ENCODE assay signal across 9 cellular contexts in the genomic region with DNA sequence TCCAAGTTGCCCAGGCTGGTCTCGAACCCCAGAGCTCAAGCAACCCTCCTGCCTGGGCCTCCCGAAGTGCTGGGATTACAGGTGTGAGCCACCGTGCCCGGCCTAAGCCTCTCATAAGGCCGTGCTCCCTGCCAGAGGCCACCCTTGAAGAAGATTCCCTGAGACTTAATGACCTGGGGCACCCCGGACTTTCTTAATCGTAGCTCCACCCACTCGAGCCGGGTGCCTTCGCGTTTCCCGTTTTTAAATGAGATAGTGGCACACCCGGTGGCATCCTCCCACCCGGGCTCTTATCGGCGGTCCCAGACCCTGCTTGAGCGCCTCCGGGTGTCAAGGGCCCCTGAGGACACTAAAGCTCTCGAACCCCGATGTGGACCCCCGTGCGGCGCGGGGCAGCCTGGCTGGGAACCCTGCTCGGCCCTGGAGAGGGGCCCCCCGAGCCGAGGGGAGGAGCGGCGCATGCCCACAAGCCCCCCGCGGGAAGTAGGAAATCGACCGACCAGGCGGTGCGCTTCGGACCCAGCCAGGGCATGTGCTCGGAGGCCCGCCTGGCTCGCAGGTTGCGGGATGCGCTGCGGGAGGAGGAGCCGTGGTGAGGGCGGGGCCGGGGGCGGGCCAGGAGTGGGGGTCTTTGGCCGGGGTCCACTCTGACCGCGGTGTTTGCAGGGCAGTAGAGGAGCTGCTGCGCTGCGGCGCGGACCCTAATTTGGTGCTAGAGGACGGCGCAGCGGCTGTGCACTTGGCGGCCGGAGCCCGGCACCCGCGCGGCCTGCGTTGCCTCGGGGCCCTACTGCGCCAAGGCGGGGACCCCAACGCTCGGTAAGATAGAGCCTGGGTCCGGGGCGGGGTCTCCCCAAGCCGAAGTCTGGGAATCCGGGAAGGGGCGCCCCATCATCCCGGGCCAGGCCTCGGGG. TPM values are rescaled to one million over a fixed set of nuclear protein-coding genes. Genes with fewer than 3 reads are reported as not detected.
A peak's percentile ranks its signal among the peaks of the same experiment; 100 is the strongest.
DNase-seq lines count a peak whose midpoint lies in the region; ATAC-seq and TF ChIP-seq lines count a peak whose summit lies in the region.
"Had no signal": no experiment of that assay in that cellular context is flagged by ENCODE, and none has a peak within 500 bp of the region (broad histone marks: within the 10 kb centered on the region; RNA-seq: fewer than 3 reads in every experiment).

TSS of gene ANKLE1 (plus strand) at position 511 of the 914 bp plus-strand sequence. CDS start at position 531, 20 bp downstream.

- intact Hi-C loops in activated T-helper 1 cell treated with anti-CD3 and anti-CD28 coated beads, Interleukin-12 subunit alpha, Interleukin-12 subunit beta, Interleukin-2, Interleukin-4 antibody, amounts not matched to agents 30 ng/mL and 10 ng/mL and 1 ng/mL, durations not matched to agents 14 hours and 24 hours and 36 hours (cut with micrococcal nuclease): loop anchor here (1.0 to 5.0 kb wide), 7 partner anchors 11 to 510 kb away; partner anchors contain the start of genes ABHD8 and OCEL1
- intact Hi-C loops in heart right ventricle (cut with DNase I): loop anchor here (1.0 to 10.0 kb wide), 12 partner anchors 21 to 507 kb away; partner anchors contain the start of gene USE1 (in 1 of the 10)
- intact Hi-C loops in gastrocnemius medialis (cut with DNase I; ENCODE audit: low total_unique reads): loop anchor here (1.0 kb wide), 3 partner anchors 20 to 214 kb away; no protein-coding TSS in a partner anchor

- peak; percentile 55 for TF ChIP-seq POLR2A in NB4 (IDR thresholded peaks at IDR 0.05; ENCODE audit: extremely low read depth, insufficient read length)
- no peak for TF ChIP-seq POLR2A in gastrocnemius medialis (IDR thresholded peaks at IDR 0.05)

- no peak within 1 kb of the TSS for H3K27ac ChIP-seq in heart right ventricle
- no peak within 1 kb of the TSS for H3K27ac ChIP-seq in gastrocnemius medialis
- H3K27ac ChIP-seq: epithelial cell of prostate had no signal

- DNase-seq in activated T-cell treated with anti-CD3 and anti-CD28 coated beads for 48 hours (ENCODE audit: low read depth) (peak; percentile 53), NB4 (ENCODE audit: low read depth) (peak; percentile 89), heart right ventricle (peak in 1 of 2 donors; percentile 29), gastrocnemius medialis (no peak)
- DNase-seq in activated T-cell treated with anti-CD3 and anti-CD28 coated beads, Interleukin-2, amount 50 U/mL, for 1 hour: no peak
- peak; percentile 12 for DNase-seq in activated T-helper 1 cell treated with anti-CD3 and anti-CD28 coated beads, Interleukin-12 subunit alpha, Interleukin-12 subunit beta, Interleukin-2, Interleukin-4 antibody, amounts not matched to agents 30 ng/mL and 10 ng/mL and 1 ng/mL, durations not matched to agents 14 hours and 24 hours and 36 hours (ENCODE audit: low spot score)
- DNase-seq in NK-92 treated with Interleukin-12 subunit alpha and Interleukin-12 subunit beta, amount 100 ng/mL, for 24 hours (lab: John Stamatoyannopoulos, UW): no peak

- H3K9me3 ChIP-seq in heart right ventricle (no peaks in the 10 kb centered on the region), gastrocnemius medialis (no peaks in the 10 kb centered on the region)

- TF ChIP-seq CTCF in NB4 (IDR thresholded peaks at IDR 0.05; ENCODE audit: low read depth, low read length) (no peak), heart right ventricle (IDR thresholded peaks at IDR 0.05) (no peak), gastrocnemius medialis (IDR thresholded peaks at IDR 0.05 in 4 of 5, conservative IDR thresholded peaks at IDR 0.05 in 1 of 5) (no peak)

- peaks cover 11 to 21% (median 16%) of the 10 kb centered on the region in 7 donors for H3K27me3 ChIP-seq in heart right ventricle
- peaks cover 16% of the 10 kb centered on the region in 3 donors for H3K27me3 ChIP-seq in gastrocnemius medialis

- peaks cover 4% of the 10 kb centered on the region for H3K4me1 Mint-ChIP-seq in activated T-helper 1 cell treated with anti-CD3 and anti-CD28 coated beads, Interleukin-12 subunit alpha, Interleukin-12 subunit beta, Interleukin-2, Interleukin-4 antibody, amounts not matched to agents 30 ng/mL and 10 ng/mL and 1 ng/mL, durations not matched to agents 14 hours and 24 hours and 36 hours (ENCODE audit: low read depth)

- WGBS in heart right ventricle, 2 donors: 9% methylated on average over 69 to 75 of the region's 75 CpGs

- H3K27ac Mint-ChIP-seq in activated T-helper 1 cell treated with anti-CD3 and anti-CD28 coated beads, Interleukin-12 subunit alpha, Interleukin-12 subunit beta, Interleukin-2, Interleukin-4 antibody, amounts not matched to agents 30 ng/mL and 10 ng/mL and 1 ng/mL, durations not matched to agents 14 hours and 24 hours and 36 hours: peak within 1 kb of the TSS; percentile 58

- peaks cover 13 to 19% (median 16%) of the 10 kb centered on the region in 9 donors for H3K4me1 ChIP-seq in heart right ventricle
- H3K4me1 ChIP-seq in gastrocnemius medialis: peaks cover 4 to 11% of the 10 kb centered on the region in 2 donors

- H3K36me3 ChIP-seq in heart right ventricle (peaks cover 0 to 30% (median 10%) of the 10 kb centered on the region in 9 donors), gastrocnemius medialis (peaks cover 0 to 16% of the 10 kb centered on the region in 2 donors)

- no peaks in the 10 kb centered on the region for H3K9me3 Mint-ChIP-seq in activated T-helper 1 cell treated with anti-CD3 and anti-CD28 coated beads, Interleukin-12 subunit alpha, Interleukin-12 subunit beta, Interleukin-2, Interleukin-4 antibody, amounts not matched to agents 30 ng/mL and 10 ng/mL and 1 ng/mL, durations not matched to agents 14 hours and 24 hours and 36 hours

- no peaks in the 10 kb centered on the region for H3K27me3 Mint-ChIP-seq in activated T-helper 1 cell treated with anti-CD3 and anti-CD28 coated beads, Interleukin-12 subunit alpha, Interleukin-12 subunit beta, Interleukin-2, Interleukin-4 antibody, amounts not matched to agents 30 ng/mL and 10 ng/mL and 1 ng/mL, durations not matched to agents 14 hours and 24 hours and 36 hours (ENCODE audit: insufficient read depth)

- H3K4me3 Mint-ChIP-seq in activated T-helper 1 cell treated with anti-CD3 and anti-CD28 coated beads, Interleukin-12 subunit alpha, Interleukin-12 subunit beta, Interleukin-2, Interleukin-4 antibody, amounts not matched to agents 30 ng/mL and 10 ng/mL and 1 ng/mL, durations not matched to agents 14 hours and 24 hours and 36 hours: peak within 1 kb of the TSS; percentile 89

- ATAC-seq in heart right ventricle (peak; percentile 23 to 42 (median 26)), gastrocnemius medialis (no peak), HG03135 (IDR thresholded peaks at IDR 0.05; ENCODE audit: unreplicated experiment) (no peak)

- in situ Hi-C loops in gastrocnemius medialis (cut with MboI; ENCODE audit: low sequenced_read_pairs in 4 of 4): loop anchor here in 3 of 4 donors (5.0 to 25.0 kb wide), 3 partner anchors 77 to 519 kb away; no protein-coding TSS in a partner anchor

- H3K36me3 Mint-ChIP-seq in activated T-helper 1 cell treated with anti-CD3 and anti-CD28 coated beads, Interleukin-12 subunit alpha, Interleukin-12 subunit beta, Interleukin-2, Interleukin-4 antibody, amounts not matched to agents 30 ng/mL and 10 ng/mL and 1 ng/mL, durations not matched to agents 14 hours and 24 hours and 36 hours (ENCODE audit: low read depth): peaks cover 7% of the 10 kb centered on the region

- H3K4me3 ChIP-seq in NB4 (ENCODE audit: low read depth, low read length) (peak within 1 kb of the TSS; percentile 90), heart right ventricle (peak within 1 kb of the TSS; percentile 6 to 56 (median 42)), gastrocnemius medialis (peak within 1 kb of the TSS; percentile 22 to 52 (median 44))

RNA-seq across cellular contexts. Expression of gene ANKLE1, which starts in this region (rescaled TPM):
- total RNA-seq in activated T-helper 1 cell treated with anti-CD3 and anti-CD28 coated beads, Interleukin-12 subunit alpha, Interleukin-12 subunit beta, Interleukin-2, Interleukin-4 antibody, amounts not matched to agents 30 ng/mL and 10 ng/mL and 1 ng/mL, durations not matched to agents 14 hours and 24 hours and 36 hours: 13.4 and 13.8 TPM in 2 replicates
- total RNA-seq in heart right ventricle: under 1 TPM in 8 of 10 donors, not detected in 2; 0.09 to 0.85 (median 0.22) TPM
- under 1 TPM; 0.15 to 0.20 TPM for polyA plus RNA-seq in heart right ventricle
- 1 to 10 TPM in 1 of 4 donors, under 1 TPM in 1, not detected in 2; 0.11 to 1.4 TPM for total RNA-seq in gastrocnemius medialis

Comparison
In these comparisons a context has a peak if more than half of its experiments do, and no peak if none do; other contexts are left out.
1. DNase-seq: peak in activated T-cell treated with anti-CD3 and anti-CD28 coated beads for 48 hours (single experiment), NB4 (single experiment) and activated T-helper 1 cell treated with anti-CD3 and anti-CD28 coated beads, Interleukin-12 subunit alpha, Interleukin-12 subunit beta, Interleukin-2, Interleukin-4 antibody, amounts not matched to agents 30 ng/mL and 10 ng/mL and 1 ng/mL, durations not matched to agents 14 hours and 24 hours and 36 hours (single experiment); none in activated T-cell treated with anti-CD3 and anti-CD28 coated beads, Interleukin-2, amount 50 U/mL, for 1 hour (single experiment), gastrocnemius medialis (0 of 2) and NK-92 treated with Interleukin-12 subunit alpha and Interleukin-12 subunit beta, amount 100 ng/mL, for 24 hours (single experiment).
2. Peak in ATAC-seq and H3K4me3 ChIP-seq in heart right ventricle; RNA of the gene not detected or under 1 TPM.
3. Peak in every context shown above with its lines, with median percentiles within 50 percentile points of each other: H3K4me3 ChIP-seq.